ENCODE assay signal across 1 cellular context in the genomic region with DNA sequence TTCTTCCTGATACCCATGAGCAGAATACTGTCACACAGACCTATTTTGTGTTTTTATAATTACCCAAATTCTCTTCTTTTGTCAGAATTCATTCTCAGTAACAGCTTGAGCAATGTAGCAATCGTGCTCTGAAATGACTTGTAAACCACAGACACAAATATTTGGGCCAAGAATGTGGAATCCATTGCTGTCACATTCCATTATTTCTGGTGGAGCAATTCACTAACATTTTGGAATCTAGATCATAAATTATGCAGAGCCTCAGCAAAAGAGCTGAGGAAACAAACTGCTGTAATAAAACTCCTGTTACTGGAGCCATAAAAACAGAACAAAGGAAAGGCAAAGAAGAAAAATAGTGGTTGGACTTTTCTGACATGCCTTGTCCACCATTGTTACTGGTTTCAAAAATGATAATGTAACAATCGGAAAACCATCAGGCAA.
TF ChIP-seq lines count a peak whose summit lies in the region.

No MANE protein-coding gene starts in this region.

TF ChIP-seq in WTC11, 78 proteins besides CTCF, POLR2A, EP300 and RAD21 (continued from another document):
- no peak for TF ChIP-seq PRDM15 (CRISPR knock-in tag; IDR thresholded peaks at IDR 0.05)
